9 cellular contexts compared by ENCODE assay signal in genomic region chr3:51024765-51025681, GRCh38.
DNase-seq lines count a peak whose midpoint lies in the region; ATAC-seq, FAIRE-seq and TF ChIP-seq lines count a peak whose summit lies in the region.
"Had no signal": no experiment of that assay in that cellular context is flagged by ENCODE, and none has a peak within 500 bp of the region (broad histone marks: within the 10 kb centered on the region; RNA-seq: fewer than 3 reads in every experiment).

No MANE protein-coding gene starts in this region.

- H3K27ac Mint-ChIP-seq in activated naive CD4-positive, alpha-beta T cell treated with anti-CD3 and anti-CD28 coated beads for 36 hours: peak overlapping the region; percentile 83
- H3K27ac Mint-ChIP-seq: dendritic cell treated with granulocyte-macrophage colony-stimulating factor and Interleukin-4, amounts not matched to agents 40 ng/mL and 50 ng/mL, for 4 days had no signal

- peak overlapping the region; percentile 8 for H3K4me3 Mint-ChIP-seq in activated naive CD4-positive, alpha-beta T cell treated with anti-CD3 and anti-CD28 coated beads for 36 hours
- H3K4me3 Mint-ChIP-seq: dendritic cell treated with granulocyte-macrophage colony-stimulating factor and Interleukin-4, amounts not matched to agents 40 ng/mL and 50 ng/mL, for 4 days had no signal

- H3K36me3 ChIP-seq in gastrocnemius medialis (no peaks in the 10 kb centered on the region), gastroesophageal sphincter (no peaks in the 10 kb centered on the region), BE2C (no peaks in the 10 kb centered on the region)

- H3K27me3 Mint-ChIP-seq in activated naive CD4-positive, alpha-beta T cell treated with anti-CD3 and anti-CD28 coated beads for 36 hours (ENCODE audit: low read depth): no peaks in the 10 kb centered on the region
- H3K27me3 Mint-ChIP-seq: dendritic cell treated with granulocyte-macrophage colony-stimulating factor and Interleukin-4, amounts not matched to agents 40 ng/mL and 50 ng/mL, for 4 days had no signal

- intact Hi-C loops in activated naive CD4-positive, alpha-beta T cell treated with anti-CD3 and anti-CD28 coated beads for 36 hours (cut with micrococcal nuclease): loop anchor here (1.0 to 2.0 kb wide), 2 partner anchors 20 to 452 kb away; no protein-coding TSS in a partner anchor
- intact Hi-C loops in gastrocnemius medialis (cut with DNase I; ENCODE audit: low total_unique reads): no loop called here

- TF ChIP-seq POLR2A in gastrocnemius medialis (IDR thresholded peaks at IDR 0.05) (no peak), gastroesophageal sphincter (IDR thresholded peaks at IDR 0.05) (no peak)

- TF ChIP-seq EP300 in gastroesophageal sphincter (IDR thresholded peaks at IDR 0.05): no peak

- TF ChIP-seq CTCF in gastrocnemius medialis (IDR thresholded peaks at IDR 0.05 in 4 of 5, conservative IDR thresholded peaks at IDR 0.05 in 1 of 5): no peak
- no peak for TF ChIP-seq CTCF in gastroesophageal sphincter (IDR thresholded peaks at IDR 0.05)
- no peak for TF ChIP-seq CTCF in BE2C (IDR thresholded peaks at IDR 0.05; ENCODE audit: low read depth, low read length)

- H3K9me3 ChIP-seq in gastrocnemius medialis (no peaks in the 10 kb centered on the region), gastroesophageal sphincter (no peaks in the 10 kb centered on the region), BE2C (no peaks in the 10 kb centered on the region)

- H3K27ac ChIP-seq in gastrocnemius medialis (no peak overlapping the region), gastroesophageal sphincter (no peak overlapping the region)

- H3K4me1 Mint-ChIP-seq in activated naive CD4-positive, alpha-beta T cell treated with anti-CD3 and anti-CD28 coated beads for 36 hours (ENCODE audit: low read depth): peaks cover 39% of the 10 kb centered on the region

- DNase-seq in GM19239 (ENCODE audit: insufficient read length, low spot score) (peak; percentile 7), SK-N-DZ (ENCODE audit: low spot score) (peak; percentile 23), gastrocnemius medialis (peak in 1 of 2 donors; percentile 33), foreskin melanocyte (no peak), BE2C (no peak)
- peak; percentile 87 for DNase-seq in activated naive CD4-positive, alpha-beta T cell treated with anti-CD3 and anti-CD28 coated beads for 36 hours

- H3K4me3 ChIP-seq in gastrocnemius medialis: no peak overlapping the region
- no peak overlapping the region for H3K4me3 ChIP-seq in gastroesophageal sphincter
- H3K4me3 ChIP-seq in BE2C (ENCODE audit: low read depth, low read length): no peak overlapping the region

- H3K9me3 Mint-ChIP-seq in activated naive CD4-positive, alpha-beta T cell treated with anti-CD3 and anti-CD28 coated beads for 36 hours: peaks cover 4% of the 10 kb centered on the region

- FAIRE-seq in GM19239 (lab: Jason Lieb, UNC): peak; percentile 51

- peaks cover 3% of the 10 kb centered on the region for H3K36me3 Mint-ChIP-seq in activated naive CD4-positive, alpha-beta T cell treated with anti-CD3 and anti-CD28 coated beads for 36 hours (ENCODE audit: low read depth)

- WGBS in gastroesophageal sphincter (ENCODE audit: low coverage in 1 of 2), 2 donors: 35 to 40% methylated on average over 4 to 10 of the region's 10 CpGs

- ATAC-seq in gastrocnemius medialis: peak; percentile 30 to 71
- no peak for ATAC-seq in GM21367 (IDR thresholded peaks at IDR 0.05; ENCODE audit: unreplicated experiment)
- ATAC-seq in gastroesophageal sphincter: no peak

- CTCF ChIA-PET in activated naive CD4-positive, alpha-beta T cell treated with anti-CD3 and anti-CD28 coated beads for 36 hours (lab: Charles Lee): interaction anchor here (0.5 to 1.5 kb wide), 4 partner anchors 22 to 53 kb away, joined by 3 to 4 read pairs (median 4); no protein-coding TSS in a partner anchor

- H3K27me3 ChIP-seq in gastrocnemius medialis (no peaks in the 10 kb centered on the region), gastroesophageal sphincter (no peaks in the 10 kb centered on the region), BE2C (no peaks in the 10 kb centered on the region)

- H3K4me1 ChIP-seq in gastrocnemius medialis (no peaks in the 10 kb centered on the region), gastroesophageal sphincter (no peaks in the 10 kb centered on the region), BE2C (no peaks in the 10 kb centered on the region)

- in situ Hi-C loops in gastrocnemius medialis (cut with MboI; ENCODE audit: low sequenced_read_pairs in 4 of 4): no loop called here

Comparison
In these comparisons a context has a peak if more than half of its experiments do, and no peak if none do; other contexts are left out.
1. DNase-seq: peak in GM19239 (single experiment), SK-N-DZ (single experiment) and activated naive CD4-positive, alpha-beta T cell treated with anti-CD3 and anti-CD28 coated beads for 36 hours (single experiment); none in foreskin melanocyte (single experiment) and BE2C (single experiment).
2. ATAC-seq: peak in gastrocnemius medialis (2 of 2); none in GM21367 (single experiment) and gastroesophageal sphincter (single experiment).